15 cellular contexts compared by ENCODE assay signal in the genomic region with DNA sequence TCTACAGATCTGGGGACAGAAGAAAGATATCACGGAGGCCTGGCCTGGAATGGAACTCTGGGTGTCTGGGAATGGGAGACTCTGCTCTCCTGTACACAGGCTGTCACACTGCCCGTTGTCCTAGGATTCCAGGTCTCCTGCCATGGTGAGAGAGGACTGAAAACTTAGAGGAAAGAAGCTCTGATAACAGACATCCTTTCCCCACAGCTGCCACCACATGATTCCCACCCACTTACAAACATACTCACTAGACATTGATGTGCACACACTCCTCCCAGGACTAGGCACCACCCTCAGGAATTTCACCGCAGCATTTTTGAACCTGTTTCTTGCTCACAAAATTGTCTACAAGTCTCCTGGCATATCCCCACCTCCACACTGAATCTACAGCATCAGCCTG. TPM values are rescaled to one million over a fixed set of nuclear protein-coding genes. Genes with fewer than 3 reads are reported as not detected.
DNase-seq lines count a peak whose midpoint lies in the region; ATAC-seq and TF ChIP-seq lines count a peak whose summit lies in the region.
"Had no signal": no experiment of that assay in that cellular context is flagged by ENCODE, and none has a peak within 500 bp of the region (broad histone marks: within the 10 kb centered on the region; RNA-seq: fewer than 3 reads in every experiment).

No MANE protein-coding gene starts in this region.

- no peaks in the 10 kb centered on the region for H3K23me2 ChIP-seq in H9 (ENCODE audit: insufficient read length, low read depth, low read length, poor library complexity, severe bottlenecking)

- no CpG with 5 or more reads among the region's 3 CpGs for WGBS in H9 (ENCODE audit: extremely low coverage, insufficient read length, low lambda C conversion rate)

- no peak overlapping the region for H3K18ac ChIP-seq in H9 (ENCODE audit: insufficient read length, low read depth, low read length)

- H3K23ac ChIP-seq in H9 (ENCODE audit: insufficient read length, low read depth, low read length) = no peak overlapping the region

- H3K4me1 ChIP-seq in CD4-positive, CD25-positive, alpha-beta regulatory T cell (ENCODE audit: control insufficient read depth, insufficient read depth, low read length, poor library complexity, severe bottlenecking) = peaks cover 47% of the 10 kb centered on the region
- peaks cover 2% of the 10 kb centered on the region; the same call in 1 of the 2 replicates for H3K4me1 ChIP-seq in H9 (ENCODE audit: insufficient read depth, low read length)

- H3K4ac ChIP-seq in H9 (ENCODE audit: low read depth, low read length) = no peak overlapping the region

- H3T11ph ChIP-seq in H9 (ENCODE audit: low read length) = no peak overlapping the region

- H3K79me1 ChIP-seq in H9 (ENCODE audit: insufficient read depth, low read depth, low read length, poor library complexity, severe bottlenecking) = peaks cover 2% of the 10 kb centered on the region

- no peak overlapping the region for H4K8ac ChIP-seq in H9 (replicated peaks; ENCODE audit: insufficient read length, low read depth, low read length)

- peak overlapping the region in 3 of 4 donors; percentile 34 to 60 (median 45) for H3K4me3 Mint-ChIP-seq in CD4-positive, CD25-positive, alpha-beta regulatory T cell
- H3K4me3 Mint-ChIP-seq in H9 (no peak overlapping the region), mesothelial cell of epicardium (no peak overlapping the region)
- H3K4me3 Mint-ChIP-seq: activated CD8-positive, alpha-beta memory T cell treated with anti-CD3 and anti-CD28 coated beads, Interleukin-2, amount 10 ng/mL, durations not matched to agents 7 days and 5 days; activated naive CD4-positive, alpha-beta T cell treated with anti-CD3 and anti-CD28 coated beads, Interleukin-2, amount 10 ng/mL, durations not matched to agents 7 days and 5 days had no signal

- no peak overlapping the region for H2BK5ac ChIP-seq in H9 (ENCODE audit: insufficient read length, low read length)

- H2BK120ac ChIP-seq in H9 (ENCODE audit: low read depth, low read length, poor library complexity, severe bottlenecking) = no peak overlapping the region

- H3K36me3 Mint-ChIP-seq in CD4-positive, CD25-positive, alpha-beta regulatory T cell = peaks cover 35% of the 10 kb centered on the region
- H3K36me3 Mint-ChIP-seq in H9 (ENCODE audit: insufficient read depth in 1 of 3, low read depth in 3 of 3) = peaks cover 33 to 48% (median 41%) of the 10 kb centered on the region in 3 experiments; a peak in 6 of 7 replicates
- H3K36me3 Mint-ChIP-seq in mesothelial cell of epicardium = peaks cover 9% of the 10 kb centered on the region

- H3K4me1 Mint-ChIP-seq in CD4-positive, CD25-positive, alpha-beta regulatory T cell = peaks cover 34 to 97% (median 79%) of the 10 kb centered on the region in 4 donors
- H3K4me1 Mint-ChIP-seq in H9 (peaks cover 57 to 58% of the 10 kb centered on the region in 2 experiments), mesothelial cell of epicardium (peaks cover 26% of the 10 kb centered on the region)

- no peak for DNase-seq in CD4-positive, CD25-positive, alpha-beta regulatory T cell
- DNase-seq in H9 (no peak), cardiac fibroblast (ENCODE audit: low read depth in 2 of 2) (peak; percentile 41 to 46), mesothelial cell of epicardium (ENCODE audit: low spot score in 2 of 2, unreplicated experiment in 2 of 2) (no peak), NCI-H2029 treated with DMSO at 0.1 percent for 48 hours (lab: John Stamatoyannopoulos, UW) (no peak), pons (ENCODE audit: low spot score) (no peak)
- no peak for DNase-seq in NK-92 treated with Interleukin-12 subunit alpha and Interleukin-12 subunit beta, amount 100 ng/mL, for 24 hours (lab: John Stamatoyannopoulos, UW)
- DNase-seq: activated CD8-positive, alpha-beta memory T cell treated with anti-CD3 and anti-CD28 coated beads, Interleukin-2, amount 10 ng/mL, durations not matched to agents 7 days and 5 days; activated naive CD4-positive, alpha-beta T cell treated with anti-CD3 and anti-CD28 coated beads, Interleukin-2, amount 10 ng/mL, durations not matched to agents 7 days and 5 days; C1 segment of cervical spinal cord; cerebellar nuclear complex; NCI-H1048; thyroid gland had no signal

- no peaks in the 10 kb centered on the region for H4K20me1 ChIP-seq in H9 (ENCODE audit: control insufficient read depth, insufficient read depth, insufficient read length)

- no peak for TF ChIP-seq CTCF in H9 (conservative IDR thresholded peaks at IDR 0.05)
- no peak for TF ChIP-seq CTCF in cardiac fibroblast (IDR thresholded peaks at IDR 0.05; ENCODE audit: low read depth, low read length)
- TF ChIP-seq CTCF in mesothelial cell of epicardium (IDR thresholded peaks at IDR 0.05; ENCODE audit: unreplicated experiment) = no peak

- H2BK15ac ChIP-seq in H9 (ENCODE audit: low read depth, low read length) = no peak overlapping the region

- H3K36me3 ChIP-seq in CD4-positive, CD25-positive, alpha-beta regulatory T cell (ENCODE audit: control insufficient read depth, insufficient read depth, low read length) = peaks cover 31% of the 10 kb centered on the region
- H3K36me3 ChIP-seq: thyroid gland had no signal

- H3K4me3 ChIP-seq in CD4-positive, CD25-positive, alpha-beta regulatory T cell (ENCODE audit: low read depth, low read length) = peak overlapping the region; percentile 38
- H3K4me3 ChIP-seq in cardiac fibroblast (replicated peaks in 1 of 2; ENCODE audit: low read depth in 2 of 2, low read length in 2 of 2) = no peak overlapping the region
- H3K4me3 ChIP-seq: SK-N-MC, thyroid gland had no signal

- H3K9ac ChIP-seq in H9 (ENCODE audit: extremely low read depth, insufficient read length, low read length) = no peak overlapping the region

- ATAC-seq in CD4-positive, CD25-positive, alpha-beta regulatory T cell (ENCODE audit: low read depth in 2 of 2) = no peak
- no peak for ATAC-seq in activated CD4-positive, CD25-positive, alpha-beta regulatory T cell treated with anti-CD3 and anti-CD28 coated beads, Interleukin-2, amount 50 U/mL, for 24 hours
- ATAC-seq: activated CD8-positive, alpha-beta memory T cell treated with anti-CD3 and anti-CD28 coated beads, Interleukin-2, amount 10 ng/mL, durations not matched to agents 7 days and 5 days had no signal

- no peak overlapping the region for H2AK5ac ChIP-seq in H9 (ENCODE audit: insufficient read length, low read length)

- H4K5ac ChIP-seq in H9 (ENCODE audit: insufficient read length, low read depth, low read length) = no peak overlapping the region

- no peaks in the 10 kb centered on the region for H3K9me3 ChIP-seq in CD4-positive, CD25-positive, alpha-beta regulatory T cell (ENCODE audit: control insufficient read depth in 2 of 2, low read length in 2 of 2)
- no peaks in the 10 kb centered on the region for H3K9me3 ChIP-seq in H9 (ENCODE audit: control insufficient read depth, low read depth, low read length)
- H3K9me3 ChIP-seq: thyroid gland had no signal

- no peak overlapping the region for H2BK12ac ChIP-seq in H9 (ENCODE audit: insufficient read length, low read depth, low read length)

- H3K27ac Mint-ChIP-seq in CD4-positive, CD25-positive, alpha-beta regulatory T cell = peak overlapping the region in 2 of 3 donors; percentile 9 to 55
- H3K27ac Mint-ChIP-seq in H9 (peak overlapping the region in 2 of 3 experiments; percentile 5 to 25; a peak in 2 of 7 replicates), mesothelial cell of epicardium (peak overlapping the region; percentile 27)
- H3K27ac Mint-ChIP-seq: activated CD8-positive, alpha-beta memory T cell treated with anti-CD3 and anti-CD28 coated beads, Interleukin-2, amount 10 ng/mL, durations not matched to agents 7 days and 5 days; activated naive CD4-positive, alpha-beta T cell treated with anti-CD3 and anti-CD28 coated beads, Interleukin-2, amount 10 ng/mL, durations not matched to agents 7 days and 5 days had no signal

- H3K56ac ChIP-seq in H9 (ENCODE audit: insufficient read length, low read depth, low read length) = no peak overlapping the region

- H3K79me2 ChIP-seq in H9 (ENCODE audit: insufficient read depth, low read length) = peaks cover 49% of the 10 kb centered on the region; the same call in 1 of the 2 replicates

- no peak overlapping the region for H4K91ac ChIP-seq in H9 (ENCODE audit: insufficient read length, low read depth, low read length)

- H3K14ac ChIP-seq in H9 (ENCODE audit: insufficient read depth, low read length) = no peak overlapping the region

- no peak overlapping the region for H3K4me2 ChIP-seq in H9 (ENCODE audit: insufficient read depth, insufficient read length, low read length)

- no peaks in the 10 kb centered on the region for H3K27me3 Mint-ChIP-seq in CD4-positive, CD25-positive, alpha-beta regulatory T cell
- H3K27me3 Mint-ChIP-seq in H9 (ENCODE audit: low read depth) (no peaks in the 10 kb centered on the region), mesothelial cell of epicardium (ENCODE audit: low read depth) (no peaks in the 10 kb centered on the region)
- H3K27me3 Mint-ChIP-seq: activated CD8-positive, alpha-beta memory T cell treated with anti-CD3 and anti-CD28 coated beads, Interleukin-2, amount 10 ng/mL, durations not matched to agents 7 days and 5 days; activated naive CD4-positive, alpha-beta T cell treated with anti-CD3 and anti-CD28 coated beads, Interleukin-2, amount 10 ng/mL, durations not matched to agents 7 days and 5 days had no signal

- H3K9me3 Mint-ChIP-seq in CD4-positive, CD25-positive, alpha-beta regulatory T cell = peaks cover 0 to 5% (median 0%) of the 10 kb centered on the region in 7 donors
- H3K9me3 Mint-ChIP-seq in H9 (no peaks in the 10 kb centered on the region), mesothelial cell of epicardium (no peaks in the 10 kb centered on the region)

- H3K27me3 ChIP-seq in CD4-positive, CD25-positive, alpha-beta regulatory T cell (ENCODE audit: control insufficient read depth, insufficient read depth, low read length) = no peaks in the 10 kb centered on the region
- H3K27me3 ChIP-seq in H9 (ENCODE audit: insufficient read depth, low read length) = no peaks in the 10 kb centered on the region
- H3K27me3 ChIP-seq: thyroid gland had no signal

- H3K27ac ChIP-seq in CD4-positive, CD25-positive, alpha-beta regulatory T cell (ENCODE audit: insufficient read depth, low read length, poor library complexity, severe bottlenecking) = no peak overlapping the region
- no peak overlapping the region for H3K27ac ChIP-seq in H9 (ENCODE audit: insufficient read length, low read depth, low read length)
- H3K27ac ChIP-seq: SK-N-MC, thyroid gland had no signal

- no peak overlapping the region for H2BK20ac ChIP-seq in H9 (ENCODE audit: low read depth, low read length, poor library complexity, severe bottlenecking)

- H2AFZ ChIP-seq in H9 (ENCODE audit: low read length) = no peak overlapping the region

RNA-seq across cellular contexts. Expression of a gene that starts 5.7 kb away (rescaled TPM):
- 30.9 TPM for total RNA-seq in CD4-positive, CD25-positive, alpha-beta regulatory T cell
- polyA plus RNA-seq in CD4-positive, CD25-positive, alpha-beta regulatory T cell = 10 to 100 TPM; 14.2 to 25.8 (median 20.5) TPM
- total RNA-seq in H9 (2021) = 29.8 and 32.4 TPM in 2 replicates
- total RNA-seq in mesothelial cell of epicardium = 17.0 to 19.0 TPM (median 17.3 TPM) in 3 replicates

Comparison
In these comparisons a context has a peak if more than half of its experiments do, and no peak if none do; other contexts are left out.
1. DNase-seq: peak in cardiac fibroblast (2 of 2); none in CD4-positive, CD25-positive, alpha-beta regulatory T cell (0 of 3), H9 (single experiment), mesothelial cell of epicardium (0 of 2), NK-92 treated with Interleukin-12 subunit alpha and Interleukin-12 subunit beta, amount 100 ng/mL, for 24 hours (single experiment), NCI-H2029 treated with DMSO at 0.1 percent for 48 hours (single experiment) and pons (single experiment).
2. H3K4me3 Mint-ChIP-seq: peak in CD4-positive, CD25-positive, alpha-beta regulatory T cell (3 of 4); none in H9 (0 of 2) and mesothelial cell of epicardium (single experiment).
3. Peak in every context shown above with its lines, with median percentiles within 50 percentile points of each other: H3K27ac Mint-ChIP-seq.